In the genomic region with DNA sequence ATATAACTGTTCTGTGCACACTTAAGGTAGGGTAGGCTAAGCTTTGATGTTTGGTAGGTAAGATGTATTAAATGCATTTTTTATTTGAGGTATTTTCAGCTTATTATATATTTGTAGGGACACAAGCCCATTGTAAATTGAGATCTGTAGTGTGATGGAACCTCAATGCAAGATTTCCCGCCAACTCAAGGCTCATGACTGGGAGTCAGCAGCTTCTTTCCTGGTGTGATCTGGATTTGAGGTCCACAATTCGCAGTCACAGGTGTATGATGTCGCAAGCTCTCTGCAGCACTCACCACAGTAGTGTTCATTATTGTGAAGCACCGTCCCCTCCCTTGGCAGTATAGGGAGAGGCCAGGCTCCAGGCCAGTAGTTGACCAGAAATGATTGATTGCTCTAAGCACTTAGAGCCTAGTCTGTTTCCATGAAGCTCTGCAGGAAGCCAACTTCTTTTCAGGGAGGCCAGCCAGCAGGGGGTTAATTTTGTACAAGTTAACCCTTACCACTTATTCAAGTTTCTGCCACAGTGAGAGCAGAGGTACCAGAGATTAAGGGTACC, we compare ENCODE assay signal across 1 cellular context.
TF ChIP-seq lines count a peak whose summit lies in the region.

No MANE protein-coding gene starts in this region.

TF ChIP-seq in HepG2, 621 proteins besides CTCF, POLR2A, EP300 and RAD21:
- TF ChIP-seq HIVEP1 (CRISPR knock-in tag; IDR thresholded peaks at IDR 0.05), result no peak
- no peak for TF ChIP-seq ZNF570 (CRISPR knock-in tag; IDR thresholded peaks at IDR 0.05; ENCODE audit: borderline replicate concordance)
- TF ChIP-seq XRCC5 (optimal IDR thresholded peaks at IDR 0.05; ENCODE audit: low read length), result no peak
- TF ChIP-seq ZNF704 (CRISPR knock-in tag; IDR thresholded peaks at IDR 0.05; ENCODE audit: borderline replicate concordance), result no peak
- TF ChIP-seq SALL2 (CRISPR knock-in tag; IDR thresholded peaks at IDR 0.05), result no peak
- TF ChIP-seq, protein P1, sequence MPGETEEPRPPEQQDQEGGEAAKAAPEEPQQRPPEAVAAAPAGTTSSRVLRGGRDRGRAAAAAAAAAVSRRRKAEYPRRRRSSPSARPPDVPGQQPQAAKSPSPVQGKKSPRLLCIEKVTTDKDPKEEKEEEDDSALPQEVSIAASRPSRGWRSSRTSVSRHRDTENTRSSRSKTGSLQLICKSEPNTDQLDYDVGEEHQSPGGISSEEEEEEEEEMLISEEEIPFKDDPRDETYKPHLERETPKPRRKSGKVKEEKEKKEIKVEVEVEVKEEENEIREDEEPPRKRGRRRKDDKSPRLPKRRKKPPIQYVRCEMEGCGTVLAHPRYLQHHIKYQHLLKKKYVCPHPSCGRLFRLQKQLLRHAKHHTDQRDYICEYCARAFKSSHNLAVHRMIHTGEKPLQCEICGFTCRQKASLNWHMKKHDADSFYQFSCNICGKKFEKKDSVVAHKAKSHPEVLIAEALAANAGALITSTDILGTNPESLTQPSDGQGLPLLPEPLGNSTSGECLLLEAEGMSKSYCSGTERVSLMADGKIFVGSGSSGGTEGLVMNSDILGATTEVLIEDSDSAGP (CRISPR knock-in tag; IDR thresholded peaks at IDR 0.05; ENCODE audit: borderline replicate concordance), result no peak
- TF ChIP-seq SAP130 (CRISPR knock-in tag; IDR thresholded peaks at IDR 0.05; ENCODE audit: low read depth), result no peak
- TF ChIP-seq MED1 (CRISPR knock-in tag; IDR thresholded peaks at IDR 0.05), result no peak
- no peak for TF ChIP-seq SRSF1 (optimal IDR thresholded peaks at IDR 0.05; ENCODE audit: low read depth, low read length)
- no peak for TF ChIP-seq AGO1 (IDR thresholded peaks at IDR 0.05; ENCODE audit: low read depth, low read length, poor library complexity, severe bottlenecking)
- no peak for TF ChIP-seq ZNF232 (CRISPR knock-in tag; IDR thresholded peaks at IDR 0.05; ENCODE audit: borderline replicate concordance)
- no peak for TF ChIP-seq KMT2B (CRISPR knock-in tag; IDR thresholded peaks at IDR 0.05)
- TF ChIP-seq SMARCC2 (IDR thresholded peaks at IDR 0.05), result no peak
